27 cellular contexts compared by ENCODE assay signal in the genomic region with DNA sequence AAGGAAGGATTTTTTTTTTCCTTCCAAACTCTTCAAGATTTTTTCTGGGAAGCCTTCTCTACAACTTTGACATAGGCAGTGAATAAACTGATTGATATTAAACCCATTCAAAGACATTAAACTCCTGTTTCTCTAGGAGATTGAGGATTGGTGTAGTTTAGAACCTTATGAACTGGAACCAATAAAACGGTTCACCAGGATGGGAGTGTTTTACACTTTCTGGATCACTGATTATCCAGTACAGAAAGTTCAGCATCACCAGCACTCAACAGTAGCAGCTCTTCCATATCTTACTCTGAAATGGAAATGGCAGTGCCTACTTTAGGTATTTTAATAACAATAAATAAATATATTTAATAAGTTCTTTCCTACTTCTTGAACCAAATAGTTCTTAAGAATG.
"Had no signal": no experiment of that assay in that cellular context is flagged by ENCODE, and none has a peak within 500 bp of the region (broad histone marks: within the 10 kb centered on the region; RNA-seq: fewer than 3 reads in every experiment).

No MANE protein-coding gene starts in this region.

- FAIRE-seq: bronchial epithelial cell had no signal

- H3K4me3 ChIP-seq: ascending aorta, coronary artery, dorsolateral prefrontal cortex, esophagus muscularis mucosa, gastroesophageal sphincter had no signal

- DNase-seq: activated CD4-positive, alpha-beta memory T cell treated with anti-CD3 and anti-CD28 coated beads, Interleukin-2, amount 10 ng/mL, durations not matched to agents 7 days and 5 days; activated CD4-positive, alpha-beta T cell treated with anti-CD3 and anti-CD28 coated beads for 4 hours; activated CD4-positive, alpha-beta T cell treated with anti-CD3 and anti-CD28 coated beads, Interleukin-2, amount 10 ng/mL, durations not matched to agents 7 days and 5 days; activated CD4-positive, alpha-beta T cell treated with anti-CD3 and anti-CD28 coated beads, Interleukin-2, amount 50 U/mL, for 4 hours; activated CD4-positive, CD25-positive, alpha-beta regulatory T cell; activated CD4-positive, CD25-positive, alpha-beta regulatory T cell treated with anti-CD3 and anti-CD28 coated beads, Interleukin-2, amount 50 U/mL, for 72 hours; activated CD8-positive, alpha-beta memory T cell treated with anti-CD3 and anti-CD28 coated beads, Interleukin-2, amount 50 U/mL, for 48 hours; activated gamma-delta T cell; activated naive CD4-positive, alpha-beta T cell; activated naive CD4-positive, alpha-beta T cell treated with anti-CD3 and anti-CD28 coated beads, Interleukin-2, amount 10 ng/mL, durations not matched to agents 7 days and 5 days; activated naive CD8-positive, alpha-beta T cell treated with anti-CD3 and anti-CD28 coated beads, Interleukin-2, amount 10 ng/mL, durations not matched to agents 7 days and 5 days; activated T-cell treated with anti-CD3 and anti-CD28 coated beads for 4 hours; activated T-cell treated with anti-CD3 and anti-CD28 coated beads, Interleukin-2, amount 50 U/mL, for 24 hours; activated T-cell treated with anti-CD3 and anti-CD28 coated beads, Interleukin-2, amount 50 U/mL, for 72 hours; dorsolateral prefrontal cortex; effector memory CD4-positive, alpha-beta T cell; endodermal cell; erythroblast; foreskin melanocyte; T-helper 1 cell; T-helper 17 cell; T1000 had no signal
